1 cellular context compared by ENCODE assay signal in the genomic region with DNA sequence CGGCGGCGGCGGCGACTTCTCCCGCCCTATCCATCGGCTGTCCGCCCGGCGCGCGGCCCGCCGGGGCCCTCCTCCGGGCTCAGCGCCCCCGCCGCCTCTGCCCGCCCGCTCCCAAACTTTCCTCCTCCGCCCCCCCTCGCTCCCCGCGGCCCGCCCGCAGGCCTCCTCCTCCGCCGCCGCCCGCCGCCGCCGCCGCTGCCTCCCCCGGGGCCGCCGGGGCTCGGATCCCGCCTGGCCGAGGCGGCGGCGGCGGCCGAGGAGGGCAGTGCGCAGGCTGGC.
TF ChIP-seq lines count a peak whose summit lies in the region.

No MANE protein-coding gene starts in this region.

TF ChIP-seq in neural cell, 6 proteins besides CTCF, POLR2A, EP300 and RAD21 (continued from another document):
- TF ChIP-seq, protein P1, sequence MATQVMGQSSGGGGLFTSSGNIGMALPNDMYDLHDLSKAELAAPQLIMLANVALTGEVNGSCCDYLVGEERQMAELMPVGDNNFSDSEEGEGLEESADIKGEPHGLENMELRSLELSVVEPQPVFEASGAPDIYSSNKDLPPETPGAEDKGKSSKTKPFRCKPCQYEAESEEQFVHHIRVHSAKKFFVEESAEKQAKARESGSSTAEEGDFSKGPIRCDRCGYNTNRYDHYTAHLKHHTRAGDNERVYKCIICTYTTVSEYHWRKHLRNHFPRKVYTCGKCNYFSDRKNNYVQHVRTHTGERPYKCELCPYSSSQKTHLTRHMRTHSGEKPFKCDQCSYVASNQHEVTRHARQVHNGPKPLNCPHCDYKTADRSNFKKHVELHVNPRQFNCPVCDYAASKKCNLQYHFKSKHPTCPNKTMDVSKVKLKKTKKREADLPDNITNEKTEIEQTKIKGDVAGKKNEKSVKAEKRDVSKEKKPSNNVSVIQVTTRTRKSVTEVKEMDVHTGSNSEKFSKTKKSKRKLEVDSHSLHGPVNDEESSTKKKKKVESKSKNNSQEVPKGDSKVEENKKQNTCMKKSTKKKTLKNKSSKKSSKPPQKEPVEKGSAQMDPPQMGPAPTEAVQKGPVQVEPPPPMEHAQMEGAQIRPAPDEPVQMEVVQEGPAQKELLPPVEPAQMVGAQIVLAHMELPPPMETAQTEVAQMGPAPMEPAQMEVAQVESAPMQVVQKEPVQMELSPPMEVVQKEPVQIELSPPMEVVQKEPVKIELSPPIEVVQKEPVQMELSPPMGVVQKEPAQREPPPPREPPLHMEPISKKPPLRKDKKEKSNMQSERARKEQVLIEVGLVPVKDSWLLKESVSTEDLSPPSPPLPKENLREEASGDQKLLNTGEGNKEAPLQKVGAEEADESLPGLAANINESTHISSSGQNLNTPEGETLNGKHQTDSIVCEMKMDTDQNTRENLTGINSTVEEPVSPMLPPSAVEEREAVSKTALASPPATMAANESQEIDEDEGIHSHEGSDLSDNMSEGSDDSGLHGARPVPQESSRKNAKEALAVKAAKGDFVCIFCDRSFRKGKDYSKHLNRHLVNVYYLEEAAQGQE (IDR thresholded peaks at IDR 0.05; ENCODE audit: borderline replicate concordance): no peak
- TF ChIP-seq TAF1 (IDR thresholded peaks at IDR 0.05; ENCODE audit: low read depth) (no peak), POLR2AphosphoS5 (IDR thresholded peaks at IDR 0.05) (no peak), SMC3 (conservative IDR thresholded peaks at IDR 0.05; ENCODE audit: poor library complexity) (no peak), MXI1 (conservative IDR thresholded peaks at IDR 0.05; ENCODE audit: poor library complexity, severe bottlenecking) (no peak)
TF ChIP-seq in neural cell: peak in this region for 0.
